Comparison of ENCODE assay signal across 11 cellular contexts in the genomic region with DNA sequence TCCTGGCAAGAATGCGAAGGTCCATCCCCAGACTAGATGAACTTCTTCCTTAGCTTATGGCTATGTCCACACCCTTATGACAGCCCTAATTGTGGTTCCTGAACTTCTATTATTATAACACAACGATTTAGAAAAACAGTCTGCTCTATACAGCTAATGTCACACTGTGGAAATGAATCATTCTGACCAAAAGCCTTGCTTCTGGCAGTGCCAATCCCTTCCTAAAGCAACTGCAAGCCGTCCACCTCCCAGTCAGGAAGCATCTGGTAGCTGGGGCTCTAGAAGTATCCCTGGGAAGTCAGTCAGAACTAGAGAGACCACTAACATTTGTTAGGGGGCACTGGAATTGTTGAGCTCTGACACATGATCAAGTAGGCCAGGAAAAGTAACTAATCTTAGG. TPM values are rescaled to one million over a fixed set of nuclear protein-coding genes. Genes with fewer than 3 reads are reported as not detected.
DNase-seq lines count a peak whose midpoint lies in the region; ATAC-seq and TF ChIP-seq lines count a peak whose summit lies in the region.
"Had no signal": no experiment of that assay in that cellular context is flagged by ENCODE, and none has a peak within 500 bp of the region (broad histone marks: within the 10 kb centered on the region; RNA-seq: fewer than 3 reads in every experiment).

No MANE protein-coding gene starts in this region.

- TF ChIP-seq CTCF in H9 (conservative IDR thresholded peaks at IDR 0.05) (no peak), ovary (IDR thresholded peaks at IDR 0.05) (no peak)

- no peak overlapping the region for H4K91ac ChIP-seq in H9 (ENCODE audit: insufficient read length, low read depth, low read length)

- H3K79me1 ChIP-seq in H9 (ENCODE audit: insufficient read depth, low read depth, low read length, poor library complexity, severe bottlenecking): no peaks in the 10 kb centered on the region

- TF ChIP-seq EP300 in ovary (IDR thresholded peaks at IDR 0.05): no peak

- no peak overlapping the region for H4K8ac ChIP-seq in H9 (replicated peaks; ENCODE audit: insufficient read length, low read depth, low read length)

- H3K14ac ChIP-seq in H9 (ENCODE audit: insufficient read depth, low read length): no peak overlapping the region

- H3K27ac ChIP-seq in H9 (ENCODE audit: insufficient read length, low read depth, low read length) (no peak overlapping the region), ovary (no peak overlapping the region)
- H3K27ac ChIP-seq: PC-9 had no signal

- H2BK15ac ChIP-seq in H9 (ENCODE audit: low read depth, low read length): no peak overlapping the region

- intact Hi-C loops in ovary (cut with DNase I): no loop called here

- H3K79me2 ChIP-seq in H9 (ENCODE audit: insufficient read depth, low read length): no peaks in the 10 kb centered on the region

- WGBS in H9 (ENCODE audit: extremely low coverage, insufficient read length, low lambda C conversion rate): no CpG with 5 or more reads among the region's 3 CpGs
- WGBS in ovary, 3 donors: 72 to 85% (median 84%) methylated on average over 3 of the region's 3 CpGs

- H3K4me1 Mint-ChIP-seq in H9: peaks cover 35 to 48% of the 10 kb centered on the region in 2 experiments

- H3K9me3 ChIP-seq in H9 (ENCODE audit: control insufficient read depth, low read depth, low read length) (no peaks in the 10 kb centered on the region), ovary (no peaks in the 10 kb centered on the region)
- H3K9me3 ChIP-seq: uterus had no signal

- H3K9ac ChIP-seq in H9 (ENCODE audit: extremely low read depth, insufficient read length, low read length): no peak overlapping the region

- no peaks in the 10 kb centered on the region for H3K36me3 ChIP-seq in ovary
- H3K36me3 ChIP-seq: uterus had no signal

- no peaks in the 10 kb centered on the region for H3K27me3 ChIP-seq in H9 (ENCODE audit: insufficient read depth, low read length)
- no peaks in the 10 kb centered on the region for H3K27me3 ChIP-seq in ovary
- H3K27me3 ChIP-seq: uterus had no signal

- H3K4me1 ChIP-seq in H9 (ENCODE audit: insufficient read depth, low read length) (peaks cover 4% of the 10 kb centered on the region; the same call in 1 of the 2 replicates), ovary (ENCODE audit: insufficient read depth) (no peaks in the 10 kb centered on the region)
- H3K4me1 ChIP-seq: uterus had no signal

- H3K4me2 ChIP-seq in H9 (ENCODE audit: insufficient read depth, insufficient read length, low read length): no peak overlapping the region
- H3K4me2 ChIP-seq: PC-9 had no signal

- H3K9me3 Mint-ChIP-seq in H9: peaks cover 0 to 4% of the 10 kb centered on the region in 2 experiments; a peak in 1 of 5 replicates
- H3K9me3 Mint-ChIP-seq: activated T-cell treated with anti-CD3 and anti-CD28 coated beads, Interleukin-2, amount 50 U/mL, for 4 hours had no signal

- no peak overlapping the region for H4K5ac ChIP-seq in H9 (ENCODE audit: insufficient read length, low read depth, low read length)

- H2AFZ ChIP-seq in H9 (ENCODE audit: low read length): no peak overlapping the region
- H2AFZ ChIP-seq: PC-9 had no signal

- H2BK12ac ChIP-seq in H9 (ENCODE audit: insufficient read length, low read depth, low read length): no peak overlapping the region

- H3K56ac ChIP-seq in H9 (ENCODE audit: insufficient read length, low read depth, low read length): no peak overlapping the region

- H3K18ac ChIP-seq in H9 (ENCODE audit: insufficient read length, low read depth, low read length): no peak overlapping the region

- no peak overlapping the region for H2BK5ac ChIP-seq in H9 (ENCODE audit: insufficient read length, low read length)

- H3K4me3 Mint-ChIP-seq in H9: no peak overlapping the region
- H3K4me3 Mint-ChIP-seq: activated T-cell treated with anti-CD3 and anti-CD28 coated beads, Interleukin-2, amount 50 U/mL, for 4 hours had no signal

- H3K36me3 Mint-ChIP-seq in H9 (ENCODE audit: insufficient read depth in 1 of 3, low read depth in 3 of 3): peaks cover 0 to under 1% (median under 1%) of the 10 kb centered on the region in 3 experiments; a peak in 3 of 7 replicates

- no peak overlapping the region for H2BK120ac ChIP-seq in H9 (ENCODE audit: low read depth, low read length, poor library complexity, severe bottlenecking)

- no peak overlapping the region for H3K27ac Mint-ChIP-seq in H9

- no peak overlapping the region for H2BK20ac ChIP-seq in H9 (ENCODE audit: low read depth, low read length, poor library complexity, severe bottlenecking)

- DNase-seq in AG20443 (ENCODE audit: low spot score) (peak; percentile 50), Kasumi-1 (lab: John Stamatoyannopoulos, UW) (peak; percentile 77 to 88), amniotic epithelial cell (ENCODE audit: low read depth) (peak; percentile 44), kidney tubule cell (ENCODE audit: low spot score) (peak; percentile 33), H9 (no peak), SW 1271 (lab: John Stamatoyannopoulos, UW) (no peak), ovary (no peak)
- DNase-seq: activated T-cell treated with anti-CD3 and anti-CD28 coated beads, Interleukin-2, amount 50 U/mL, for 4 hours; PC-9; uterus had no signal

- H4K20me1 ChIP-seq in H9 (ENCODE audit: control insufficient read depth, insufficient read depth, insufficient read length): no peaks in the 10 kb centered on the region

- H3K23me2 ChIP-seq in H9 (ENCODE audit: insufficient read length, low read depth, low read length, poor library complexity, severe bottlenecking): no peaks in the 10 kb centered on the region

- no peak overlapping the region for H3T11ph ChIP-seq in H9 (ENCODE audit: low read length)

- H3K4me3 ChIP-seq in ovary: no peak overlapping the region
- H3K4me3 ChIP-seq: PC-9, uterus had no signal

- no peak for TF ChIP-seq POLR2A in ovary (IDR thresholded peaks at IDR 0.05)

- no peak overlapping the region for H2AK5ac ChIP-seq in H9 (ENCODE audit: insufficient read length, low read length)

- no peaks in the 10 kb centered on the region for H3K27me3 Mint-ChIP-seq in H9 (ENCODE audit: low read depth)

- no peak overlapping the region for H3K4ac ChIP-seq in H9 (ENCODE audit: low read depth, low read length)

- ATAC-seq in GM18502 (IDR thresholded peaks at IDR 0.05; ENCODE audit: poor library complexity, unreplicated experiment): no peak

- H3K23ac ChIP-seq in H9 (ENCODE audit: insufficient read length, low read depth, low read length): no peak overlapping the region

RNA-seq across cellular contexts. Expression of a gene that starts 45.0 kb away (rescaled TPM):
- 21.8 and 22.0 TPM in 2 replicates for total RNA-seq in H9 (2021)
- total RNA-seq in ovary: 10 to 100 TPM; 10.6 to 26.5 (median 15.9) TPM
- 1 to 10 TPM; 3.8 to 9.5 TPM for polyA plus RNA-seq in ovary

Comparison
In these comparisons a context has a peak if more than half of its experiments do, and no peak if none do; other contexts are left out.
1. DNase-seq: peak in AG20443 (single experiment), Kasumi-1 (2 of 2), amniotic epithelial cell (single experiment) and kidney tubule cell (single experiment); none in H9 (single experiment), SW 1271 (0 of 2) and ovary (0 of 5).